ENCODE assay signal across 1 cellular context in the genomic region with DNA sequence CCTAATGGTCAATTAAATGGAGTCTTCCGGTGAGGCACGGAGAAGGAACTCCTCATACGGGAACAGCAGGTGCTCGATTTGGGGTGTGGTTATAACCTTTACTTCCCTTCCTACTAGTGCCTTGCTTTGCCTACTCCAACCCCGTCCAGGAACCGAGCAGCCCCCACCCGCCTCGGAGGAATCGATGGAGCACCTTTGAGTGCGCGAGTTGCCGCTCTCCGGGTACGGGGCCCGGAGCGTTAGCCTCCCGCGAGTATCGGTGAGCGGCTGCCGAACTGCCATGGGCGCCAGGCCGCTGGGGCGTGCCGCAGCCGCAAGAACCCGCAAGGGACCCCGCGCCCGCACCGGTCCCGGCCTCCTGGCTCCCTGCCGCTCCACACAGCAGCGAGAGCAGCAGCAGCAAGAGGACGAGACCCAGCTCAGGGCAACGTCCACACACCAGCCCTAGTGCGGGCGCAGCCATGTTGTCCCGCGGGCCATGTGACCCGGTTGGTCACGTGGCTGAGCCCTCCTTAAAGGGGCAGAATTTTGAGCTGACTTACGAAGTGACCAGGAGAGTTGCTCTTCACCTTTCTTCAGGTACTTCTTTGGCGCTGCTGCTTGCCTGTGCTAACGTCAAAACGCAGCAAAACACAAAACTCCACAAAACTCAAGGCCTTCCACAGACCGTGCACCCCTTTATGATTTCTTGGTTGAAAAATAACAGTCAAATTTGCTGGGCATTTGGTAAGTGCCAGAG.
TF ChIP-seq lines count a peak whose summit lies in the region.

A gene (minus strand): TSS at position 487 of the 739 bp plus-strand sequence. CDS start 24 bp downstream, at position 463.

TF ChIP-seq in K562, 482 proteins besides CTCF, POLR2A, EP300 and RAD21 (continued from another document and continues in another):
- TF ChIP-seq, protein P1, sequence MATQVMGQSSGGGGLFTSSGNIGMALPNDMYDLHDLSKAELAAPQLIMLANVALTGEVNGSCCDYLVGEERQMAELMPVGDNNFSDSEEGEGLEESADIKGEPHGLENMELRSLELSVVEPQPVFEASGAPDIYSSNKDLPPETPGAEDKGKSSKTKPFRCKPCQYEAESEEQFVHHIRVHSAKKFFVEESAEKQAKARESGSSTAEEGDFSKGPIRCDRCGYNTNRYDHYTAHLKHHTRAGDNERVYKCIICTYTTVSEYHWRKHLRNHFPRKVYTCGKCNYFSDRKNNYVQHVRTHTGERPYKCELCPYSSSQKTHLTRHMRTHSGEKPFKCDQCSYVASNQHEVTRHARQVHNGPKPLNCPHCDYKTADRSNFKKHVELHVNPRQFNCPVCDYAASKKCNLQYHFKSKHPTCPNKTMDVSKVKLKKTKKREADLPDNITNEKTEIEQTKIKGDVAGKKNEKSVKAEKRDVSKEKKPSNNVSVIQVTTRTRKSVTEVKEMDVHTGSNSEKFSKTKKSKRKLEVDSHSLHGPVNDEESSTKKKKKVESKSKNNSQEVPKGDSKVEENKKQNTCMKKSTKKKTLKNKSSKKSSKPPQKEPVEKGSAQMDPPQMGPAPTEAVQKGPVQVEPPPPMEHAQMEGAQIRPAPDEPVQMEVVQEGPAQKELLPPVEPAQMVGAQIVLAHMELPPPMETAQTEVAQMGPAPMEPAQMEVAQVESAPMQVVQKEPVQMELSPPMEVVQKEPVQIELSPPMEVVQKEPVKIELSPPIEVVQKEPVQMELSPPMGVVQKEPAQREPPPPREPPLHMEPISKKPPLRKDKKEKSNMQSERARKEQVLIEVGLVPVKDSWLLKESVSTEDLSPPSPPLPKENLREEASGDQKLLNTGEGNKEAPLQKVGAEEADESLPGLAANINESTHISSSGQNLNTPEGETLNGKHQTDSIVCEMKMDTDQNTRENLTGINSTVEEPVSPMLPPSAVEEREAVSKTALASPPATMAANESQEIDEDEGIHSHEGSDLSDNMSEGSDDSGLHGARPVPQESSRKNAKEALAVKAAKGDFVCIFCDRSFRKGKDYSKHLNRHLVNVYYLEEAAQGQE (CRISPR knock-in tag; IDR thresholded peaks at IDR 0.05; ENCODE audit: low read depth) = peak; percentile 80; the same call in 1 of the 2 replicates
- TF ChIP-seq SAFB2 (IDR thresholded peaks at IDR 0.05; ENCODE audit: borderline replicate concordance, low read depth, low read length, severe bottlenecking) (no peak), KLF16 (IDR thresholded peaks at IDR 0.05) (no peak), ILF3 (IDR thresholded peaks at IDR 0.05; ENCODE audit: borderline replicate concordance) (no peak), IRF2 (CRISPR knock-in tag; IDR thresholded peaks at IDR 0.05) (no peak), TRIM28 (IDR thresholded peaks at IDR 0.05) (no peak), PRPF4 (IDR thresholded peaks at IDR 0.05; ENCODE audit: insufficient read depth, low read depth, low read length, poor library complexity, severe bottlenecking) (peak; percentile 39), TCF7 (IDR thresholded peaks at IDR 0.05; ENCODE audit: borderline replicate concordance) (peak; percentile 67), SRF (CRISPR knock-in tag; IDR thresholded peaks at IDR 0.05) (peak in 1 of 2 experiments; percentile 61; a peak in 1 of 4 replicates), STAT5B (CRISPR knock-in tag; IDR thresholded peaks at IDR 0.05) (no peak), DIDO1 (tag; IDR thresholded peaks at IDR 0.05; ENCODE audit: low read depth) (peak; percentile 92), BRD4 (IDR thresholded peaks at IDR 0.05) (no peak), KLF6 (CRISPR knock-in tag; IDR thresholded peaks at IDR 0.05; ENCODE audit: borderline replicate concordance) (no peak), DACH1 (IDR thresholded peaks at IDR 0.05; ENCODE audit: partially characterized antibody) (no peak), JUN (IDR thresholded peaks at IDR 0.05; ENCODE audit: borderline replicate concordance, low read depth, low read length) (peak; percentile 53; the same call in 1 of the 2 replicates), JUN (CRISPR knock-in tag; IDR thresholded peaks at IDR 0.05; ENCODE audit: borderline replicate concordance) (peak; percentile 75; the same call in 1 of the 2 replicates), SRSF3 (IDR thresholded peaks at IDR 0.05; ENCODE audit: insufficient read depth, low read length) (no peak), ZNF347 (CRISPR knock-in tag; IDR thresholded peaks at IDR 0.05; ENCODE audit: low read depth) (no peak), SNIP1 (IDR thresholded peaks at IDR 0.05; ENCODE audit: low read depth) (no peak), HDAC3 (IDR thresholded peaks at IDR 0.05; ENCODE audit: borderline replicate concordance, partially characterized antibody) (no peak), BCOR (IDR thresholded peaks at IDR 0.05) (no peak), RAD51 (IDR thresholded peaks at IDR 0.05; ENCODE audit: borderline replicate concordance, low read depth) (peak; percentile 100), HNRNPUL1 (IDR thresholded peaks at IDR 0.05; ENCODE audit: low read length) (no peak), POLR2B (IDR thresholded peaks at IDR 0.05; ENCODE audit: low read depth, partially characterized antibody) (peak; percentile 62), SAP30 (IDR thresholded peaks at IDR 0.05; ENCODE audit: borderline replicate concordance, insufficient read depth, low read depth, low read length, poor library complexity, severe bottlenecking) (peak; percentile 100), ZNF444 (CRISPR knock-in tag; IDR thresholded peaks at IDR 0.05) (no peak), NR1H2 (CRISPR knock-in tag; IDR thresholded peaks at IDR 0.05) (no peak), ZNF23 (CRISPR knock-in tag; IDR thresholded peaks at IDR 0.05) (no peak), TRIM24 (IDR thresholded peaks at IDR 0.05) (no peak), TGIF2 (CRISPR knock-in tag; IDR thresholded peaks at IDR 0.05) (peak; percentile 86; the same call in 1 of the 2 replicates), ETV5 (CRISPR knock-in tag; IDR thresholded peaks at IDR 0.05; ENCODE audit: low read depth) (peak; percentile 32; the same call in 1 of the 2 replicates), NFIC (IDR thresholded peaks at IDR 0.05) (peak; percentile 41; the same call in 1 of the 2 replicates), CCAR2 (IDR thresholded peaks at IDR 0.05; ENCODE audit: low read depth, low read length) (no peak)
- TF ChIP-seq, protein P2, sequence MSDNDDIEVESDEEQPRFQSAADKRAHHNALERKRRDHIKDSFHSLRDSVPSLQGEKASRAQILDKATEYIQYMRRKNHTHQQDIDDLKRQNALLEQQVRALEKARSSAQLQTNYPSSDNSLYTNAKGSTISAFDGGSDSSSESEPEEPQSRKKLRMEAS (CRISPR knock-in tag; IDR thresholded peaks at IDR 0.05) = peak; percentile 98
- TF ChIP-seq, protein P3, sequence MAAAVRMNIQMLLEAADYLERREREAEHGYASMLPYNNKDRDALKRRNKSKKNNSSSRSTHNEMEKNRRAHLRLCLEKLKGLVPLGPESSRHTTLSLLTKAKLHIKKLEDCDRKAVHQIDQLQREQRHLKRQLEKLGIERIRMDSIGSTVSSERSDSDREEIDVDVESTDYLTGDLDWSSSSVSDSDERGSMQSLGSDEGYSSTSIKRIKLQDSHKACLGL (CRISPR knock-in tag; IDR thresholded peaks at IDR 0.05; ENCODE audit: borderline replicate concordance, poor library complexity, severe bottlenecking) = peak; percentile 96
- TF ChIP-seq, protein P4, sequence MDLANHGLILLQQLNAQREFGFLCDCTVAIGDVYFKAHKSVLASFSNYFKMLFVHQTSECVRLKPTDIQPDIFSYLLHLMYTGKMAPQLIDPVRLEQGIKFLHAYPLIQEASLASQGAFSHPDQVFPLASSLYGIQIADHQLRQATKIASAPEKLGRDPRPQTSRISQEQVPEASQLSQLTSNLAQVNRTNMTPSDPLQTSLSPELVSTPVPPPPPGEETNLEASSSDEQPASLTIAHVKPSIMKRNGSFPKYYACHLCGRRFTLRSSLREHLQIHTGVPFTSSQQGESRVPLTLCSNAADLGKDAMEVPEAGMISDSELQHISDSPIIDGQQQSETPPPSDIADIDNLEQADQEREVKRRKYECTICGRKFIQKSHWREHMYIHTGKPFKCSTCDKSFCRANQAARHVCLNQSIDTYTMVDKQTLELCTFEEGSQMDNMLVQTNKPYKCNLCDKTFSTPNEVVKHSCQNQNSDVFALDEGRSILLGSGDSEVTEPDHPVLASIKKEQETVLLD (IDR thresholded peaks at IDR 0.05) = no peak
- TF ChIP-seq, protein P5, sequence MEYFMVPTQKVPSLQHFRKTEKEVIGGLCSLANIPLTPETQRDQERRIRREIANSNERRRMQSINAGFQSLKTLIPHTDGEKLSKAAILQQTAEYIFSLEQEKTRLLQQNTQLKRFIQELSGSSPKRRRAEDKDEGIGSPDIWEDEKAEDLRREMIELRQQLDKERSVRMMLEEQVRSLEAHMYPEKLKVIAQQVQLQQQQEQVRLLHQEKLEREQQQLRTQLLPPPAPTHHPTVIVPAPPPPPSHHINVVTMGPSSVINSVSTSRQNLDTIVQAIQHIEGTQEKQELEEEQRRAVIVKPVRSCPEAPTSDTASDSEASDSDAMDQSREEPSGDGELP (CRISPR knock-in tag; IDR thresholded peaks at IDR 0.05; ENCODE audit: borderline replicate concordance) = peak; percentile 87
- TF ChIP-seq, protein P6, sequence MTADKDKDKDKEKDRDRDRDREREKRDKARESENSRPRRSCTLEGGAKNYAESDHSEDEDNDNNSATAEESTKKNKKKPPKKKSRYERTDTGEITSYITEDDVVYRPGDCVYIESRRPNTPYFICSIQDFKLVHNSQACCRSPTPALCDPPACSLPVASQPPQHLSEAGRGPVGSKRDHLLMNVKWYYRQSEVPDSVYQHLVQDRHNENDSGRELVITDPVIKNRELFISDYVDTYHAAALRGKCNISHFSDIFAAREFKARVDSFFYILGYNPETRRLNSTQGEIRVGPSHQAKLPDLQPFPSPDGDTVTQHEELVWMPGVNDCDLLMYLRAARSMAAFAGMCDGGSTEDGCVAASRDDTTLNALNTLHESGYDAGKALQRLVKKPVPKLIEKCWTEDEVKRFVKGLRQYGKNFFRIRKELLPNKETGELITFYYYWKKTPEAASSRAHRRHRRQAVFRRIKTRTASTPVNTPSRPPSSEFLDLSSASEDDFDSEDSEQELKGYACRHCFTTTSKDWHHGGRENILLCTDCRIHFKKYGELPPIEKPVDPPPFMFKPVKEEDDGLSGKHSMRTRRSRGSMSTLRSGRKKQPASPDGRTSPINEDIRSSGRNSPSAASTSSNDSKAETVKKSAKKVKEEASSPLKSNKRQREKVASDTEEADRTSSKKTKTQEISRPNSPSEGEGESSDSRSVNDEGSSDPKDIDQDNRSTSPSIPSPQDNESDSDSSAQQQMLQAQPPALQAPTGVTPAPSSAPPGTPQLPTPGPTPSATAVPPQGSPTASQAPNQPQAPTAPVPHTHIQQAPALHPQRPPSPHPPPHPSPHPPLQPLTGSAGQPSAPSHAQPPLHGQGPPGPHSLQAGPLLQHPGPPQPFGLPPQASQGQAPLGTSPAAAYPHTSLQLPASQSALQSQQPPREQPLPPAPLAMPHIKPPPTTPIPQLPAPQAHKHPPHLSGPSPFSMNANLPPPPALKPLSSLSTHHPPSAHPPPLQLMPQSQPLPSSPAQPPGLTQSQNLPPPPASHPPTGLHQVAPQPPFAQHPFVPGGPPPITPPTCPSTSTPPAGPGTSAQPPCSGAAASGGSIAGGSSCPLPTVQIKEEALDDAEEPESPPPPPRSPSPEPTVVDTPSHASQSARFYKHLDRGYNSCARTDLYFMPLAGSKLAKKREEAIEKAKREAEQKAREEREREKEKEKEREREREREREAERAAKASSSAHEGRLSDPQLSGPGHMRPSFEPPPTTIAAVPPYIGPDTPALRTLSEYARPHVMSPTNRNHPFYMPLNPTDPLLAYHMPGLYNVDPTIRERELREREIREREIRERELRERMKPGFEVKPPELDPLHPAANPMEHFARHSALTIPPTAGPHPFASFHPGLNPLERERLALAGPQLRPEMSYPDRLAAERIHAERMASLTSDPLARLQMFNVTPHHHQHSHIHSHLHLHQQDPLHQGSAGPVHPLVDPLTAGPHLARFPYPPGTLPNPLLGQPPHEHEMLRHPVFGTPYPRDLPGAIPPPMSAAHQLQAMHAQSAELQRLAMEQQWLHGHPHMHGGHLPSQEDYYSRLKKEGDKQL (CRISPR knock-in tag; IDR thresholded peaks at IDR 0.05; ENCODE audit: borderline replicate concordance) = peak; percentile 97
- TF ChIP-seq, protein P7, sequence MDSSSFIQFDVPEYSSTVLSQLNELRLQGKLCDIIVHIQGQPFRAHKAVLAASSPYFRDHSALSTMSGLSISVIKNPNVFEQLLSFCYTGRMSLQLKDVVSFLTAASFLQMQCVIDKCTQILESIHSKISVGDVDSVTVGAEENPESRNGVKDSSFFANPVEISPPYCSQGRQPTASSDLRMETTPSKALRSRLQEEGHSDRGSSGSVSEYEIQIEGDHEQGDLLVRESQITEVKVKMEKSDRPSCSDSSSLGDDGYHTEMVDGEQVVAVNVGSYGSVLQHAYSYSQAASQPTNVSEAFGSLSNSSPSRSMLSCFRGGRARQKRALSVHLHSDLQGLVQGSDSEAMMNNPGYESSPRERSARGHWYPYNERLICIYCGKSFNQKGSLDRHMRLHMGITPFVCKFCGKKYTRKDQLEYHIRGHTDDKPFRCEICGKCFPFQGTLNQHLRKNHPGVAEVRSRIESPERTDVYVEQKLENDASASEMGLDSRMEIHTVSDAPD (CRISPR knock-in tag; IDR thresholded peaks at IDR 0.05) = no peak
- TF ChIP-seq, protein P8, sequence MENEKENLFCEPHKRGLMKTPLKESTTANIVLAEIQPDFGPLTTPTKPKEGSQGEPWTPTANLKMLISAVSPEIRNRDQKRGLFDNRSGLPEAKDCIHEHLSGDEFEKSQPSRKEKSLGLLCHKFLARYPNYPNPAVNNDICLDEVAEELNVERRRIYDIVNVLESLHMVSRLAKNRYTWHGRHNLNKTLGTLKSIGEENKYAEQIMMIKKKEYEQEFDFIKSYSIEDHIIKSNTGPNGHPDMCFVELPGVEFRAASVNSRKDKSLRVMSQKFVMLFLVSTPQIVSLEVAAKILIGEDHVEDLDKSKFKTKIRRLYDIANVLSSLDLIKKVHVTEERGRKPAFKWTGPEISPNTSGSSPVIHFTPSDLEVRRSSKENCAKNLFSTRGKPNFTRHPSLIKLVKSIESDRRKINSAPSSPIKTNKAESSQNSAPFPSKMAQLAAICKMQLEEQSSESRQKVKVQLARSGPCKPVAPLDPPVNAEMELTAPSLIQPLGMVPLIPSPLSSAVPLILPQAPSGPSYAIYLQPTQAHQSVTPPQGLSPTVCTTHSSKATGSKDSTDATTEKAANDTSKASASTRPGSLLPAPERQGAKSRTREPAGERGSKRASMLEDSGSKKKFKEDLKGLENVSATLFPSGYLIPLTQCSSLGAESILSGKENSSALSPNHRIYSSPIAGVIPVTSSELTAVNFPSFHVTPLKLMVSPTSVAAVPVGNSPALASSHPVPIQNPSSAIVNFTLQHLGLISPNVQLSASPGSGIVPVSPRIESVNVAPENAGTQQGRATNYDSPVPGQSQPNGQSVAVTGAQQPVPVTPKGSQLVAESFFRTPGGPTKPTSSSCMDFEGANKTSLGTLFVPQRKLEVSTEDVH (IDR thresholded peaks at IDR 0.05; ENCODE audit: low read depth, partially characterized antibody) = no peak
- TF ChIP-seq, protein P9, sequence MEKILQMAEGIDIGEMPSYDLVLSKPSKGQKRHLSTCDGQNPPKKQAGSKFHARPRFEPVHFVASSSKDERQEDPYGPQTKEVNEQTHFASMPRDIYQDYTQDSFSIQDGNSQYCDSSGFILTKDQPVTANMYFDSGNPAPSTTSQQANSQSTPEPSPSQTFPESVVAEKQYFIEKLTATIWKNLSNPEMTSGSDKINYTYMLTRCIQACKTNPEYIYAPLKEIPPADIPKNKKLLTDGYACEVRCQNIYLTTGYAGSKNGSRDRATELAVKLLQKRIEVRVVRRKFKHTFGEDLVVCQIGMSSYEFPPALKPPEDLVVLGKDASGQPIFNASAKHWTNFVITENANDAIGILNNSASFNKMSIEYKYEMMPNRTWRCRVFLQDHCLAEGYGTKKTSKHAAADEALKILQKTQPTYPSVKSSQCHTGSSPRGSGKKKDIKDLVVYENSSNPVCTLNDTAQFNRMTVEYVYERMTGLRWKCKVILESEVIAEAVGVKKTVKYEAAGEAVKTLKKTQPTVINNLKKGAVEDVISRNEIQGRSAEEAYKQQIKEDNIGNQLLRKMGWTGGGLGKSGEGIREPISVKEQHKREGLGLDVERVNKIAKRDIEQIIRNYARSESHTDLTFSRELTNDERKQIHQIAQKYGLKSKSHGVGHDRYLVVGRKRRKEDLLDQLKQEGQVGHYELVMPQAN (IDR thresholded peaks at IDR 0.05; ENCODE audit: borderline replicate concordance) = peak; percentile 100
